ENCODE assay signal across 9 cellular contexts in the genomic region with DNA sequence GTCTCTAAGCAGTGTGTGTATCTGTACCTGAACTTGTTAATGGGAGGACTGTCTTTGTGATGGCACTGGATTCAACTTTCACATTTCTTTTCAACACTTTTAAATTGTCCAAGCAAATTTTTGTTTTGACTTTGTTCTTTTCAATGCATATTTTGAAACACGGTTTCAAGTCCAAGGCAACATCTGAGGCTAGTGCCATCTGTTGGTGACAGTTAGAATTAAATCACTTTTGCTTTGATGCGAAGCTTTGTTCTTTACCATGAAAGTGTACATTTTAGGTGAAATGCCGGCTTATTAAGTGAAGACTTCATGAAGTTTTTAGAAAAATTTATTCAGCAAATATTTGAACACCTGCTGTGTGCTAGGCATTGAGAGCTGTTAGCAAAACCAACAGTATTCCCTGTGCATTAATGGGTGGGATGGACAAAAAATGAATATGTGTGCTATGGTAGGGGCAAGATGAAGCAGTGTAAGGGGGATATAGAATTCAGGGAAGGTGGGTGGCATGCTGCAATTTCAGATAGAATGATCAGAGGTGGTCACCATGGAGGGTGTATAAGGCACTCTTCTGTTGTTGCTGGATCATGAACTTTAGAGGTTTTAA.
DNase-seq lines count a peak whose midpoint lies in the region; ATAC-seq and TF ChIP-seq lines count a peak whose summit lies in the region.
"Had no signal": no experiment of that assay in that cellular context is flagged by ENCODE, and none has a peak within 500 bp of the region (broad histone marks: within the 10 kb centered on the region; RNA-seq: fewer than 3 reads in every experiment).

No MANE protein-coding gene starts in this region.

- TF ChIP-seq CTCF in A673 (conservative IDR thresholded peaks at IDR 0.05; ENCODE audit: low read depth, low read length) = peak; percentile 91
- peak; percentile 47 for TF ChIP-seq CTCF in GM12874 (IDR thresholded peaks at IDR 0.05; ENCODE audit: insufficient read depth, low read depth, low read length)
- TF ChIP-seq CTCF in Panc1 (IDR thresholded peaks at IDR 0.05) = peak; percentile 75
- TF ChIP-seq CTCF in fibroblast of villous mesenchyme (IDR thresholded peaks at IDR 0.05; ENCODE audit: insufficient read depth, low read depth, low read length) = peak; percentile 56
- TF ChIP-seq CTCF in tibial nerve (IDR thresholded peaks at IDR 0.05) = peak in 1 of 5 experiments; percentile 18

- H3K27ac ChIP-seq in A673 (ENCODE audit: low read depth, low read length, poor library complexity, severe bottlenecking) (peak overlapping the region; percentile 51), Panc1 (ENCODE audit: low read length) (no peak overlapping the region), tibial nerve (no peak overlapping the region)
- H3K27ac ChIP-seq: skin epidermis had no signal

- no peak for TF ChIP-seq POLR2A in tibial nerve (IDR thresholded peaks at IDR 0.05)

- peak; percentile 72 for DNase-seq in A673 (ENCODE audit: low spot score)
- DNase-seq in Panc1 (ENCODE audit: low read depth, low spot score) = peak; percentile 13
- DNase-seq in fibroblast of villous mesenchyme (ENCODE audit: low read depth) = peak; percentile 26
- no peak for DNase-seq in activated CD4-positive, CD25-positive, alpha-beta regulatory T cell treated with anti-CD3 and anti-CD28 coated beads, Interleukin-2, amount 50 U/mL, for 72 hours
- no peak for DNase-seq in tibial nerve (ENCODE audit: low spot score in 2 of 2)

- H3K4me3 ChIP-seq in A673 (ENCODE audit: low read depth, low read length, poor library complexity, severe bottlenecking) = no peak overlapping the region
- H3K4me3 ChIP-seq in Panc1 (ENCODE audit: low read depth in 2 of 2, low read length in 2 of 2) = no peak overlapping the region
- H3K4me3 ChIP-seq in fibroblast of villous mesenchyme (ENCODE audit: low read depth, low read length) = no peak overlapping the region
- no peak overlapping the region for H3K4me3 ChIP-seq in tibial nerve
- H3K4me3 ChIP-seq: skin epidermis had no signal

- ATAC-seq in Panc1 (no peak), HG02763 (IDR thresholded peaks at IDR 0.05; ENCODE audit: unreplicated experiment) (no peak), GM19452 (IDR thresholded peaks at IDR 0.05; ENCODE audit: unreplicated experiment) (no peak)

- H3K36me3 ChIP-seq in A673 (ENCODE audit: insufficient read depth, low read length, poor library complexity, severe bottlenecking) (no peaks in the 10 kb centered on the region), Panc1 (ENCODE audit: control insufficient read depth, insufficient read depth, low read length) (no peaks in the 10 kb centered on the region), tibial nerve (peaks cover 0 to 7% (median 0%) of the 10 kb centered on the region in 3 donors)

- H3K27me3 ChIP-seq in A673 (replicated peaks; ENCODE audit: insufficient read depth, low read depth, low read length, poor library complexity) (no peaks in the 10 kb centered on the region), Panc1 (ENCODE audit: control insufficient read depth, insufficient read depth, low read length) (no peaks in the 10 kb centered on the region), tibial nerve (no peaks in the 10 kb centered on the region)

- TF ChIP-seq EP300 in tibial nerve (IDR thresholded peaks at IDR 0.05) = no peak

- POLR2A ChIA-PET in A673 (lab: Charles Lee; ENCODE audit: low non-redundant PET) = no interaction called here
- POLR2A ChIA-PET in Panc1 (lab: Charles Lee) = no interaction called here

- 74 to 78% methylated on average over 3 of the region's 3 CpGs for whole genome bisulfite sequencing in tibial nerve, 2 donors

- BruUV-seq in A673 (replicated peaks; lab: Mats Ljungman, UMichigan) = no TSS peak
- BruUV-seq in Panc1 (replicated peaks; lab: Mats Ljungman, UMichigan) = no TSS peak

- intact Hi-C loops in A673 (cut with micrococcal nuclease; ENCODE audit: unreplicated experiment) (no loop called here), Panc1 (cut with micrococcal nuclease; ENCODE audit: unreplicated experiment) (no loop called here)

- H3K4me1 ChIP-seq in A673 (ENCODE audit: insufficient read depth, low read length, poor library complexity, severe bottlenecking) (peaks cover 25% of the 10 kb centered on the region), Panc1 (ENCODE audit: control insufficient read depth, insufficient read depth, low read length) (no peaks in the 10 kb centered on the region; the same call in 1 of the 2 replicates), tibial nerve (peaks cover 0 to 17% (median 4%) of the 10 kb centered on the region in 4 donors)

- in situ Hi-C loops in Panc1 (cut with HindIII; ENCODE audit: low pct_unique_long_range_greater_than_20kb, low sequenced_read_pairs) = no loop called here

- CTCF ChIA-PET in A673 (lab: Charles Lee) = interaction anchor here (0.5 to 1.0 kb wide), 3 partner anchors 15 to 497 kb away, joined by 3 to 4 read pairs (median 4); no protein-coding TSS in a partner anchor
- CTCF ChIA-PET in Panc1 (lab: Charles Lee) = interaction anchor here (0.8 kb wide), 1 partner anchor 19 kb away, joined by 5 read pairs; no protein-coding TSS in a partner anchor

- peaks cover 2% of the 10 kb centered on the region for H3K9me3 ChIP-seq in A673 (ENCODE audit: low read depth, low read length, poor library complexity, severe bottlenecking)
- H3K9me3 ChIP-seq in Panc1 (ENCODE audit: control insufficient read depth, insufficient read depth, low read depth, low read length) = no peaks in the 10 kb centered on the region; the same call in 1 of the 2 replicates
- no peaks in the 10 kb centered on the region for H3K9me3 ChIP-seq in tibial nerve

Comparison
In these comparisons a context has a peak if more than half of its experiments do, and no peak if none do; other contexts are left out.
1. DNase-seq: peak in A673 (single experiment), Panc1 (single experiment) and fibroblast of villous mesenchyme (single experiment); none in activated CD4-positive, CD25-positive, alpha-beta regulatory T cell treated with anti-CD3 and anti-CD28 coated beads, Interleukin-2, amount 50 U/mL, for 72 hours (single experiment) and tibial nerve (0 of 2).